ENCODE assay signal across 8 cellular contexts in the genomic region with DNA sequence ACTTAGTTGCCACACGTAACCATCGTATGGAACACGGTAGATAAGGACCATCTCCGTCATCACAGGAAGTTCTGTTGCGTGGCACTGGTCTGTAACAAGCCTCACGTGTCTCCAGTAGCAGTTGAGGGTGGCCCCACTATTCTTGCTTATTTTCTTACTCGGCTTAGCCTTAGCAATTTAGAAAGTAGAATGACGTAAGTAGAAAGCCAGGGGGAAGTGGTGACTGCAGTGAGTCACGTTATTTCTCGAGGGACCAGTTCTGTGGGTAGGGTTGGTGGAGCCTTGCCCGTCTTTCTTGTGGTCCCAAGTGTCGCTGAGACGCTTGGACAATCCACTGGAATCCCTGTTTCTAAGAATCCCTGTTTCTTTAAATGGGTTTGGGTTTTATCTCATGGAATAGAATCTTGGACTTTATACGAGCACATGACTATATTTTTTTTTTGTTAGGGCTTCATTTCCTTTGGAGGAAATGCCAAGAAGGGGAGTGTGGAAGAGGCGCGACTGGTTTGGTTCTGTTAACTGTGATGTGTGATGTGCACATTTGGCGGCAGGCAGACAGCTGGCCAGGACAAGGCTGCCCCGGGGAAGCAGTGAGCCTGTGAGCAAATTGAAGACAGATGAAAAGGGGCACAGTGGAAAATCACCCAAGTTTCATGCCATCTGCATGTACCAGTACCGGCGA.
DNase-seq lines count a peak whose midpoint lies in the region; ATAC-seq and TF ChIP-seq lines count a peak whose summit lies in the region.

No MANE protein-coding gene starts in this region.

- peak; percentile 91 for ATAC-seq in HG03045 (IDR thresholded peaks at IDR 0.05; ENCODE audit: unreplicated experiment)
- peak; percentile 94 to 96 for ATAC-seq in activated naive CD4-positive, alpha-beta T cell treated with anti-CD3 and anti-CD28 coated beads, Interleukin-2, amount 50 U/mL, for 72 hours
- peak; percentile 76 for ATAC-seq in left ventricle myocardium superior

- peaks cover 4 to 5% of the 10 kb centered on the region in 2 donors for H3K9me3 Mint-ChIP-seq in activated naive CD4-positive, alpha-beta T cell treated with anti-CD3 and anti-CD28 coated beads, Interleukin-2, amount 50 U/mL, for 72 hours

- intact Hi-C loops in left ventricle myocardium superior (cut with micrococcal nuclease): no loop called here

- peaks cover 24 to 50% of the 10 kb centered on the region in 2 donors for H3K36me3 Mint-ChIP-seq in activated naive CD4-positive, alpha-beta T cell treated with anti-CD3 and anti-CD28 coated beads, Interleukin-2, amount 50 U/mL, for 72 hours

- TF ChIP-seq POLR2A in GM18526 (IDR thresholded peaks at IDR 0.05; ENCODE audit: extremely low read depth, insufficient read length): peak; percentile 43

- peak overlapping the region; percentile 90 to 95 for H3K27ac Mint-ChIP-seq in activated naive CD4-positive, alpha-beta T cell treated with anti-CD3 and anti-CD28 coated beads, Interleukin-2, amount 50 U/mL, for 72 hours

- DNase-seq in SKM-1 (lab: John Stamatoyannopoulos, UW; ENCODE audit: unreplicated experiment) (peak; percentile 94), left ventricle myocardium superior (peak; percentile 65), retina (no peak), NCI-H1092 (lab: John Stamatoyannopoulos, UW) (no peak)
- peak; percentile 62 to 81 for DNase-seq in activated naive CD4-positive, alpha-beta T cell treated with anti-CD3 and anti-CD28 coated beads, Interleukin-2, amount 50 U/mL, for 72 hours (ENCODE audit: low spot score in 2 of 2)
- DNase-seq in stimulated activated CD4-positive, alpha-beta T cell treated with anti-CD3 and anti-CD28 coated beads, Interleukin-4, amount 100 ng/mL, for 4 hours: peak; percentile 34 to 75

Comparison
In these comparisons a context has a peak if more than half of its experiments do, and no peak if none do; other contexts are left out.
1. DNase-seq: peak in SKM-1 (single experiment), activated naive CD4-positive, alpha-beta T cell treated with anti-CD3 and anti-CD28 coated beads, Interleukin-2, amount 50 U/mL, for 72 hours (2 of 2), left ventricle myocardium superior (single experiment) and stimulated activated CD4-positive, alpha-beta T cell treated with anti-CD3 and anti-CD28 coated beads, Interleukin-4, amount 100 ng/mL, for 4 hours (2 of 2); none in retina (single experiment) and NCI-H1092 (single experiment).
2. Peak in every context shown above with its lines, with median percentiles within 50 percentile points of each other: ATAC-seq.